In genomic region chr16:81746566-81746965, GRCh38 we compare ENCODE assay signal across 8 cellular contexts. TPM values are rescaled to one million over a fixed set of nuclear protein-coding genes. Genes with fewer than 3 reads are reported as not detected.
DNase-seq lines count a peak whose midpoint lies in the region; ATAC-seq, FAIRE-seq and TF ChIP-seq lines count a peak whose summit lies in the region.

No MANE protein-coding gene starts in this region.

- H3K4me3 Mint-ChIP-seq in activated CD8-positive, alpha-beta memory T cell treated with anti-CD3 and anti-CD28 coated beads, Interleukin-2, amount 10 ng/mL, durations not matched to agents 7 days and 5 days, result peak overlapping the region; percentile 71
- peak overlapping the region; percentile 73 for H3K4me3 Mint-ChIP-seq in activated T-helper 2 cell treated with anti-CD3 and anti-CD28 coated beads, Interferon-gamma antibody, Interleukin-2, Interleukin-4, amounts not matched to agents 10 μg/mL and 5 μg/mL and 100 μg/mL, durations not matched to agents 14 hours and 24 hours and 36 hours (ENCODE audit: low read depth)

- peak overlapping the region; percentile 27 to 66 (median 51) for H3K4me3 ChIP-seq in keratinocyte (ENCODE audit: control insufficient read depth in 2 of 3, extremely low read depth in 1 of 3, insufficient read depth in 2 of 3, low read depth in 1 of 3, low read length in 3 of 3)
- peak overlapping the region; percentile 59 to 73 for H3K4me3 ChIP-seq in stomach smooth muscle (ENCODE audit: low read length in 2 of 2)

- H4K20me1 ChIP-seq in keratinocyte (ENCODE audit: control insufficient read depth, extremely low read depth, insufficient read depth, low read length), result no peaks in the 10 kb centered on the region

- H3K4me1 ChIP-seq in keratinocyte (ENCODE audit: control insufficient read depth, extremely low read depth, insufficient read depth, low read length), result peaks cover 6% of the 10 kb centered on the region
- H3K4me1 ChIP-seq in stomach smooth muscle (ENCODE audit: control insufficient read depth, insufficient read depth, low read length), result peaks cover 4% of the 10 kb centered on the region

- H3K27ac Mint-ChIP-seq in activated CD8-positive, alpha-beta memory T cell treated with anti-CD3 and anti-CD28 coated beads, Interleukin-2, amount 10 ng/mL, durations not matched to agents 7 days and 5 days, result peak overlapping the region; percentile 78
- no peak overlapping the region for H3K27ac Mint-ChIP-seq in activated T-helper 2 cell treated with anti-CD3 and anti-CD28 coated beads, Interferon-gamma antibody, Interleukin-2, Interleukin-4, amounts not matched to agents 10 μg/mL and 5 μg/mL and 100 μg/mL, durations not matched to agents 14 hours and 24 hours and 36 hours

- no peak for FAIRE-seq in keratinocyte (lab: Jason Lieb, UNC)

- no peaks in the 10 kb centered on the region for H3K36me3 Mint-ChIP-seq in activated CD8-positive, alpha-beta memory T cell treated with anti-CD3 and anti-CD28 coated beads, Interleukin-2, amount 10 ng/mL, durations not matched to agents 7 days and 5 days
- no peaks in the 10 kb centered on the region for H3K36me3 Mint-ChIP-seq in activated T-helper 2 cell treated with anti-CD3 and anti-CD28 coated beads, Interferon-gamma antibody, Interleukin-2, Interleukin-4, amounts not matched to agents 10 μg/mL and 5 μg/mL and 100 μg/mL, durations not matched to agents 14 hours and 24 hours and 36 hours (ENCODE audit: low read depth)

- H3K36me3 ChIP-seq in keratinocyte (ENCODE audit: control insufficient read depth in 2 of 2, extremely low read depth in 1 of 2, insufficient read depth in 2 of 2, low read length in 2 of 2), result no peaks in the 10 kb centered on the region
- H3K36me3 ChIP-seq in stomach smooth muscle (ENCODE audit: control insufficient read depth in 2 of 2, insufficient read depth in 2 of 2, low read length in 2 of 2), result no peaks in the 10 kb centered on the region

- no peaks in the 10 kb centered on the region for H3K9me3 ChIP-seq in keratinocyte (ENCODE audit: control insufficient read depth, low read depth, low read length)
- no peaks in the 10 kb centered on the region for H3K9me3 ChIP-seq in stomach smooth muscle (ENCODE audit: control insufficient read depth in 2 of 2, low read length in 2 of 2)

- peaks cover 3% of the 10 kb centered on the region for H3K27me3 ChIP-seq in keratinocyte (ENCODE audit: control insufficient read depth, extremely low read depth, insufficient read depth, low read length)
- H3K27me3 ChIP-seq in stomach smooth muscle (ENCODE audit: control insufficient read depth in 1 of 2, insufficient read depth in 2 of 2, low read length in 2 of 2), result no peaks in the 10 kb centered on the region

- no peaks in the 10 kb centered on the region for H3K9me1 ChIP-seq in keratinocyte (ENCODE audit: control insufficient read depth, extremely low read depth, insufficient read depth, low read length)

- H3K27ac ChIP-seq in keratinocyte (ENCODE audit: control insufficient read depth, insufficient read depth, low read length) (no peak overlapping the region), stomach smooth muscle (ENCODE audit: low read length) (no peak overlapping the region)

- H3K9ac ChIP-seq in keratinocyte (ENCODE audit: control insufficient read depth, extremely low read depth, insufficient read depth, low read length) (no peak overlapping the region), stomach smooth muscle (ENCODE audit: low read length in 2 of 2) (no peak overlapping the region)

- dilution Hi-C loops in keratinocyte (cut with MboI; ENCODE audit: extremely low pct_ligation_motif_present, low sequenced_read_pairs), result no loop called here

- intact Hi-C loops in activated T-helper 2 cell treated with anti-CD3 and anti-CD28 coated beads, Interferon-gamma antibody, Interleukin-2, Interleukin-4, amounts not matched to agents 10 μg/mL and 5 μg/mL and 100 μg/mL, durations not matched to agents 14 hours and 24 hours and 36 hours (cut with micrococcal nuclease), result no loop called here

- H3K27me3 Mint-ChIP-seq in activated CD8-positive, alpha-beta memory T cell treated with anti-CD3 and anti-CD28 coated beads, Interleukin-2, amount 10 ng/mL, durations not matched to agents 7 days and 5 days, result no peaks in the 10 kb centered on the region
- peaks cover 6% of the 10 kb centered on the region for H3K27me3 Mint-ChIP-seq in activated T-helper 2 cell treated with anti-CD3 and anti-CD28 coated beads, Interferon-gamma antibody, Interleukin-2, Interleukin-4, amounts not matched to agents 10 μg/mL and 5 μg/mL and 100 μg/mL, durations not matched to agents 14 hours and 24 hours and 36 hours (ENCODE audit: low read depth)

- peak overlapping the region; percentile 86 for H3K4me2 ChIP-seq in keratinocyte (ENCODE audit: control insufficient read depth, extremely low read depth, insufficient read depth, low read depth, low read length)

- no peaks in the 10 kb centered on the region for H3K79me2 ChIP-seq in keratinocyte (ENCODE audit: control insufficient read depth, insufficient read depth, low read length)

- CTCF ChIA-PET in activated CD8-positive, alpha-beta memory T cell treated with anti-CD3 and anti-CD28 coated beads, Interleukin-2, amount 10 ng/mL, durations not matched to agents 7 days and 5 days (lab: Charles Lee), result interaction anchor here (1.0 to 2.1 kb wide), 2 partner anchors 16 to 127 kb away, joined by 3 to 6 read pairs; no protein-coding TSS in a partner anchor

- no peak for ATAC-seq in activated CD8-positive, alpha-beta memory T cell treated with anti-CD3 and anti-CD28 coated beads, Interleukin-2, amount 10 ng/mL, durations not matched to agents 7 days and 5 days
- ATAC-seq in GM21367 (IDR thresholded peaks at IDR 0.05; ENCODE audit: unreplicated experiment) (no peak), GM18907 (IDR thresholded peaks at IDR 0.05; ENCODE audit: unreplicated experiment) (no peak), GM21528 (IDR thresholded peaks at IDR 0.05; ENCODE audit: low FRiP score, unreplicated experiment) (no peak)

- peak overlapping the region; percentile 96 for H2AFZ ChIP-seq in keratinocyte (ENCODE audit: control insufficient read depth, low read length)

- DNase-seq in activated CD8-positive, alpha-beta memory T cell treated with anti-CD3 and anti-CD28 coated beads, Interleukin-2, amount 10 ng/mL, durations not matched to agents 7 days and 5 days, result no peak
- no peak for DNase-seq in activated CD8-positive, alpha-beta memory T cell treated with anti-CD3 and anti-CD28 coated beads for 24 hours
- no peak for DNase-seq in activated T-helper 2 cell treated with anti-CD3 and anti-CD28 coated beads, Interferon-gamma antibody, Interleukin-2, Interleukin-4, amounts not matched to agents 10 μg/mL and 5 μg/mL and 100 μg/mL, durations not matched to agents 14 hours and 24 hours and 36 hours (ENCODE audit: low spot score)
- DNase-seq in keratinocyte (ENCODE audit: low read depth, low spot score), result no peak

- H3K4me1 Mint-ChIP-seq in activated CD8-positive, alpha-beta memory T cell treated with anti-CD3 and anti-CD28 coated beads, Interleukin-2, amount 10 ng/mL, durations not matched to agents 7 days and 5 days, result peaks cover 33% of the 10 kb centered on the region
- peaks cover 14% of the 10 kb centered on the region for H3K4me1 Mint-ChIP-seq in activated T-helper 2 cell treated with anti-CD3 and anti-CD28 coated beads, Interferon-gamma antibody, Interleukin-2, Interleukin-4, amounts not matched to agents 10 μg/mL and 5 μg/mL and 100 μg/mL, durations not matched to agents 14 hours and 24 hours and 36 hours (ENCODE audit: low read depth)

- TF ChIP-seq CTCF in keratinocyte (optimal IDR thresholded peaks at IDR 0.05 in 1 of 3, IDR thresholded peaks at IDR 0.05 in 1 of 3, conservative IDR thresholded peaks at IDR 0.05 in 1 of 3; ENCODE audit: extremely low read depth in 1 of 3, insufficient read depth in 2 of 3, low read length in 3 of 3), result no peak

- no peaks in the 10 kb centered on the region for H3K9me3 Mint-ChIP-seq in activated CD8-positive, alpha-beta memory T cell treated with anti-CD3 and anti-CD28 coated beads, Interleukin-2, amount 10 ng/mL, durations not matched to agents 7 days and 5 days (ENCODE audit: low read depth)
- H3K9me3 Mint-ChIP-seq in activated T-helper 2 cell treated with anti-CD3 and anti-CD28 coated beads, Interferon-gamma antibody, Interleukin-2, Interleukin-4, amounts not matched to agents 10 μg/mL and 5 μg/mL and 100 μg/mL, durations not matched to agents 14 hours and 24 hours and 36 hours, result no peaks in the 10 kb centered on the region

RNA-seq across cellular contexts. Expression of gene PLCG2, which starts 32.5 kb away (rescaled TPM):
- total RNA-seq in activated CD8-positive, alpha-beta memory T cell treated with anti-CD3 and anti-CD28 coated beads, Interleukin-2, amount 10 ng/mL, durations not matched to agents 7 days and 5 days, result 10 to 100 TPM; 62.5 to 80.2 TPM
- 7.1 and 9.6 TPM in 2 replicates for total RNA-seq in activated T-helper 2 cell treated with anti-CD3 and anti-CD28 coated beads, Interferon-gamma antibody, Interleukin-2, Interleukin-4, amounts not matched to agents 10 μg/mL and 5 μg/mL and 100 μg/mL, durations not matched to agents 14 hours and 24 hours and 36 hours
- 1.8 to 3.6 TPM (median 3.5 TPM) in 3 replicates for polyA plus RNA-seq in keratinocyte
- polyA plus RNA-seq in keratinocyte (2011; ENCODE audit: low read depth), result 1.7 TPM
- polyA plus RNA-seq in keratinocyte (2011; cell fraction: cytosol; rRNA removed), result 2.2 and 2.6 TPM in 2 replicates
- 10.0 and 10.1 TPM in 2 replicates for polyA plus RNA-seq in keratinocyte (2011; cell fraction: nucleus; rRNA removed)
- 1.2 and 1.7 TPM in 2 replicates for polyA plus RNA-seq in keratinocyte (2012; ENCODE audit: low replicate concordance)
- 9.6 to 19.6 TPM (median 12.7 TPM) in 3 replicates for polyA minus RNA-seq in keratinocyte
- polyA minus RNA-seq in keratinocyte (2011; cell fraction: cytosol; rRNA and poly(A)+ RNA removed), result 7.1 TPM
- 7.9 and 9.2 TPM in 2 replicates for polyA minus RNA-seq in keratinocyte (2011; cell fraction: nucleus; rRNA and poly(A)+ RNA removed)
